In genomic region chr9:137171149-137172063, GRCh38 we compare ENCODE assay signal across 20 cellular contexts. TPM values are rescaled to one million over a fixed set of nuclear protein-coding genes. Genes with fewer than 3 reads are reported as not detected.
DNase-seq lines count a peak whose midpoint lies in the region; TF ChIP-seq lines count a peak whose summit lies in the region.
"Had no signal": no experiment of that assay in that cellular context is flagged by ENCODE, and none has a peak within 500 bp of the region (broad histone marks: within the 10 kb centered on the region; RNA-seq: fewer than 3 reads in every experiment).

TSS of gene TMEM210 (minus strand) at chr9:137172056. CDS start at chr9:137172027, 29 bp downstream.

- no peak for TF ChIP-seq POLR2A in breast epithelium (IDR thresholded peaks at IDR 0.05)

- H3K9me3 ChIP-seq in breast epithelium (no peaks in the 10 kb centered on the region), mammary epithelial cell (replicated peaks; ENCODE audit: insufficient read depth, low read length) (no peaks in the 10 kb centered on the region)
- H3K9me3 ChIP-seq: SJCRH30 had no signal

- H3K4me2 ChIP-seq in mammary epithelial cell (ENCODE audit: insufficient read depth, low read depth, low read length): no peak within 1 kb of the TSS

- in situ Hi-C loops in mammary epithelial cell (cut with MboI; ENCODE audit: low sequenced_read_pairs in 2 of 2): no loop called here

- dilution Hi-C loops in mammary epithelial cell (cut with HindIII; ENCODE audit: low sequenced_read_pairs): loop anchor here (10.0 kb wide), 1 partner anchor 243 kb away; no protein-coding TSS in a partner anchor

- H3K27ac ChIP-seq in breast epithelium: peak within 1 kb of the TSS; percentile 64 to 81
- no peak within 1 kb of the TSS for H3K27ac ChIP-seq in mammary epithelial cell (ENCODE audit: insufficient read depth, low read depth, low read length)
- H3K27ac ChIP-seq: RWPE1 had no signal

- H3K4me3 ChIP-seq in breast epithelium (peak within 1 kb of the TSS in 2 of 3 donors; percentile 14 to 45), mammary epithelial cell (replicated peaks in 1 of 3; ENCODE audit: insufficient read depth in 1 of 3, low read depth in 2 of 3, low read length in 3 of 3) (no peak within 1 kb of the TSS)
- H3K4me3 ChIP-seq: SJCRH30 had no signal

- intact Hi-C loops in breast epithelium (cut with DNase I; ENCODE audit: low total_unique reads) (no loop called here), mammary epithelial cell (cut with micrococcal nuclease) (no loop called here)

- DNase-seq in breast epithelium (ENCODE audit: low spot score in 2 of 2): no peak
- no peak for DNase-seq in mammary epithelial cell
- DNase-seq in RPMI8226: peak; percentile 71
- DNase-seq in myocyte (ENCODE audit: low read depth): peak; percentile 47
- no peak for DNase-seq in globus pallidus (ENCODE audit: low spot score)
- DNase-seq in cerebellar cortex (ENCODE audit: low spot score): no peak
- DNase-seq in NCI-H2171 treated with DMSO at 0.1 percent for 48 hours (lab: John Stamatoyannopoulos, UW): no peak
- DNase-seq in HPDE6-E6E7 (ENCODE audit: extremely low spot score): no peak
- DNase-seq: 8988T; DMS79 treated with DMSO at 0.1 percent for 48 hours; MV-4-11; NCI-H1417; NCI-H187 treated with DMSO at 0.1 percent for 48 hours; NCI-H69; NK-92 treated with Interleukin-12 subunit alpha and Interleukin-12 subunit beta, amount 100 ng/mL, for 24 hours; OCI-M1; SJCRH30 had no signal

- 86% methylated on average over 15 of the region's 26 CpGs for WGBS in mammary epithelial cell (ENCODE audit: low coverage, missing lambda C conversion rate)

- H4K20me1 ChIP-seq in mammary epithelial cell (ENCODE audit: insufficient read depth, low read length): peaks cover 23% of the 10 kb centered on the region

- no TSS peak for BruUV-seq in mammary epithelial cell (replicated peaks; lab: Mats Ljungman, UMichigan)

- peaks cover 19 to 39% of the 10 kb centered on the region in 2 donors for H3K27me3 ChIP-seq in breast epithelium
- H3K27me3 ChIP-seq in mammary epithelial cell (ENCODE audit: insufficient read depth, low read length): peaks cover 32% of the 10 kb centered on the region

- no peaks in the 10 kb centered on the region for H3K79me2 ChIP-seq in mammary epithelial cell (ENCODE audit: insufficient read depth, low read length)

- H3K36me3 ChIP-seq in breast epithelium: no peaks in the 10 kb centered on the region
- no peaks in the 10 kb centered on the region for H3K36me3 ChIP-seq in mammary epithelial cell (ENCODE audit: insufficient read depth, low read length)
- H3K36me3 ChIP-seq: SJCRH30 had no signal

- H2AFZ ChIP-seq in mammary epithelial cell (ENCODE audit: low read depth, low read length): no peak within 1 kb of the TSS

- CTCF ChIA-PET in mammary epithelial cell (lab: Charles Lee; ENCODE audit: low non-redundant PET): no interaction called here

- TF ChIP-seq CTCF in breast epithelium (IDR thresholded peaks at IDR 0.05): no peak
- TF ChIP-seq CTCF in mammary epithelial cell (conservative IDR thresholded peaks at IDR 0.05 in 1 of 2, IDR thresholded peaks at IDR 0.05 in 1 of 2; ENCODE audit: extremely low read depth in 1 of 2, insufficient read depth in 1 of 2, low read depth in 1 of 2, low read length in 2 of 2): no peak

- H3K9ac ChIP-seq in mammary epithelial cell (ENCODE audit: insufficient read depth, low read length): no peak within 1 kb of the TSS

- H3K4me1 ChIP-seq in breast epithelium (peaks cover 31 to 40% of the 10 kb centered on the region in 2 donors), mammary epithelial cell (ENCODE audit: insufficient read depth, low read length) (peaks cover 12% of the 10 kb centered on the region)

RNA-seq across cellular contexts. Expression of gene TMEM210, which starts in this region (rescaled TPM):
- total RNA-seq in breast epithelium (not detected), mammary epithelial cell (not detected), myocyte (not detected in 2 replicates)
- not detected for polyA plus RNA-seq in mammary epithelial cell
- polyA minus RNA-seq in mammary epithelial cell: not detected
- not detected for polyA plus RNA-seq in myocyte (2012)
- total RNA-seq: H4, SJCRH30 had no signal
- polyA plus RNA-seq: BJ had no signal

Comparison
In these comparisons a context has a peak if more than half of its experiments do, and no peak if none do; other contexts are left out.
1. H3K4me3 ChIP-seq: peak in breast epithelium (2 of 3); none in mammary epithelial cell (0 of 3).
2. Peak in DNase-seq in myocyte; RNA of the gene not detected or under 1 TPM.